In genomic region chr15:75647370-75648155, GRCh38 we compare ENCODE assay signal across 1 cellular context.
TF ChIP-seq lines count a peak whose summit lies in the region.

A gene with protein sequence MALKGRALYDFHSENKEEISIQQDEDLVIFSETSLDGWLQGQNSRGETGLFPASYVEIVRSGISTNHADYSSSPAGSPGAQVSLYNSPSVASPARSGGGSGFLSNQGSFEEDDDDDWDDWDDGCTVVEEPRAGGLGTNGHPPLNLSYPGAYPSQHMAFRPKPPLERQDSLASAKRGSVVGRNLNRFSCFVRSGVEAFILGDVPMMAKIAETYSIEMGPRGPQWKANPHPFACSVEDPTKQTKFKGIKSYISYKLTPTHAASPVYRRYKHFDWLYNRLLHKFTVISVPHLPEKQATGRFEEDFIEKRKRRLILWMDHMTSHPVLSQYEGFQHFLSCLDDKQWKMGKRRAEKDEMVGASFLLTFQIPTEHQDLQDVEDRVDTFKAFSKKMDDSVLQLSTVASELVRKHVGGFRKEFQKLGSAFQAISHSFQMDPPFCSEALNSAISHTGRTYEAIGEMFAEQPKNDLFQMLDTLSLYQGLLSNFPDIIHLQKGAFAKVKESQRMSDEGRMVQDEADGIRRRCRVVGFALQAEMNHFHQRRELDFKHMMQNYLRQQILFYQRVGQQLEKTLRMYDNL (plus strand): TSS chr15:75647912. CDS start chr15:75649103, 1,191 bp downstream.

TF ChIP-seq in HepG2, 621 proteins besides CTCF, POLR2A, EP300 and RAD21 (continued from another document):
- TF ChIP-seq NFKB2 (CRISPR knock-in tag; IDR thresholded peaks at IDR 0.05; ENCODE audit: borderline replicate concordance): no peak; the same call in 1 of the 2 replicates
- TF ChIP-seq ZNF746 (CRISPR knock-in tag; IDR thresholded peaks at IDR 0.05): peak; percentile 81
- TF ChIP-seq POGZ (CRISPR knock-in tag; IDR thresholded peaks at IDR 0.05): no peak
- no peak for TF ChIP-seq ZKSCAN8 (CRISPR knock-in tag; IDR thresholded peaks at IDR 0.05; ENCODE audit: borderline replicate concordance)
- TF ChIP-seq REPIN1 (CRISPR knock-in tag; IDR thresholded peaks at IDR 0.05; ENCODE audit: borderline replicate concordance, low read depth): peak; percentile 88
- TF ChIP-seq ZBED4 (CRISPR knock-in tag; IDR thresholded peaks at IDR 0.05; ENCODE audit: borderline replicate concordance): no peak
- TF ChIP-seq ZBTB46 (CRISPR knock-in tag; IDR thresholded peaks at IDR 0.05; ENCODE audit: borderline replicate concordance): no peak
- TF ChIP-seq, protein P1, sequence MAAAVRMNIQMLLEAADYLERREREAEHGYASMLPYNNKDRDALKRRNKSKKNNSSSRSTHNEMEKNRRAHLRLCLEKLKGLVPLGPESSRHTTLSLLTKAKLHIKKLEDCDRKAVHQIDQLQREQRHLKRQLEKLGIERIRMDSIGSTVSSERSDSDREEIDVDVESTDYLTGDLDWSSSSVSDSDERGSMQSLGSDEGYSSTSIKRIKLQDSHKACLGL (CRISPR knock-in tag; IDR thresholded peaks at IDR 0.05): peak; percentile 16; the same call in 1 of the 2 replicates
- TF ChIP-seq TMF1 (CRISPR knock-in tag; IDR thresholded peaks at IDR 0.05; ENCODE audit: low read depth): peak; percentile 66
- no peak for TF ChIP-seq GTF2F1 (IDR thresholded peaks at IDR 0.05; ENCODE audit: low read length)
- TF ChIP-seq, protein P2, sequence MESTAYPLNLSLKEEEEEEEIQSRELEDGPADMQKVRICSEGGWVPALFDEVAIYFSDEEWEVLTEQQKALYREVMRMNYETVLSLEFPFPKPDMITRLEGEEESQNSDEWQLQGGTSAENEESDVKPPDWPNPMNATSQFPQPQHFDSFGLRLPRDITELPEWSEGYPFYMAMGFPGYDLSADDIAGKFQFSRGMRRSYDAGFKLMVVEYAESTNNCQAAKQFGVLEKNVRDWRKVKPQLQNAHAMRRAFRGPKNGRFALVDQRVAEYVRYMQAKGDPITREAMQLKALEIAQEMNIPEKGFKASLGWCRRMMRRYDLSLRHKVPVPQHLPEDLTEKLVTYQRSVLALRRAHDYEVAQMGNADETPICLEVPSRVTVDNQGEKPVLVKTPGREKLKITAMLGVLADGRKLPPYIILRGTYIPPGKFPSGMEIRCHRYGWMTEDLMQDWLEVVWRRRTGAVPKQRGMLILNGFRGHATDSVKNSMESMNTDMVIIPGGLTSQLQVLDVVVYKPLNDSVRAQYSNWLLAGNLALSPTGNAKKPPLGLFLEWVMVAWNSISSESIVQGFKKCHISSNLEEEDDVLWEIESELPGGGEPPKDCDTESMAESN (CRISPR knock-in tag; conservative IDR thresholded peaks at IDR 0.05): 0 out of 2 replicates have a peak, but pooled peaks have one; percentile 6
- TF ChIP-seq PREB (CRISPR knock-in tag; IDR thresholded peaks at IDR 0.05): no peak
- no peak for TF ChIP-seq RNF2 (conservative IDR thresholded peaks at IDR 0.05; ENCODE audit: low read depth)
- TF ChIP-seq PCBP2 (optimal IDR thresholded peaks at IDR 0.05; ENCODE audit: low read depth, low read length, poor library complexity, severe bottlenecking): no peak
- TF ChIP-seq ZNF639 (CRISPR knock-in tag; conservative IDR thresholded peaks at IDR 0.05): 0 out of 2 replicates have a peak, but pooled peaks have one; percentile 23
- TF ChIP-seq NR1H2 (CRISPR knock-in tag; IDR thresholded peaks at IDR 0.05; ENCODE audit: borderline replicate concordance, low read depth): no peak
- no peak for TF ChIP-seq ZNF264 (CRISPR knock-in tag; IDR thresholded peaks at IDR 0.05)
- TF ChIP-seq NONO (IDR thresholded peaks at IDR 0.05): no peak
- TF ChIP-seq NONO (CRISPR knock-in tag; conservative IDR thresholded peaks at IDR 0.05): peak; percentile 73
- no peak for TF ChIP-seq ZNF3 (CRISPR knock-in tag; IDR thresholded peaks at IDR 0.05)
- TF ChIP-seq, protein P3, sequence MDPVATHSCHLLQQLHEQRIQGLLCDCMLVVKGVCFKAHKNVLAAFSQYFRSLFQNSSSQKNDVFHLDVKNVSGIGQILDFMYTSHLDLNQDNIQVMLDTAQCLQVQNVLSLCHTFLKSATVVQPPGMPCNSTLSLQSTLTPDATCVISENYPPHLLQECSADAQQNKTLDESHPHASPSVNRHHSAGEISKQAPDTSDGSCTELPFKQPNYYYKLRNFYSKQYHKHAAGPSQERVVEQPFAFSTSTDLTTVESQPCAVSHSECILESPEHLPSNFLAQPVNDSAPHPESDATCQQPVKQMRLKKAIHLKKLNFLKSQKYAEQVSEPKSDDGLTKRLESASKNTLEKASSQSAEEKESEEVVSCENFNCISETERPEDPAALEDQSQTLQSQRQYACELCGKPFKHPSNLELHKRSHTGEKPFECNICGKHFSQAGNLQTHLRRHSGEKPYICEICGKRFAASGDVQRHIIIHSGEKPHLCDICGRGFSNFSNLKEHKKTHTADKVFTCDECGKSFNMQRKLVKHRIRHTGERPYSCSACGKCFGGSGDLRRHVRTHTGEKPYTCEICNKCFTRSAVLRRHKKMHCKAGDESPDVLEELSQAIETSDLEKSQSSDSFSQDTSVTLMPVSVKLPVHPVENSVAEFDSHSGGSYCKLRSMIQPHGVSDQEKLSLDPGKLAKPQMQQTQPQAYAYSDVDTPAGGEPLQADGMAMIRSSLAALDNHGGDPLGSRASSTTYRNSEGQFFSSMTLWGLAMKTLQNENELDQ (CRISPR knock-in tag; IDR thresholded peaks at IDR 0.05; ENCODE audit: borderline replicate concordance): no peak
- TF ChIP-seq, protein P4, sequence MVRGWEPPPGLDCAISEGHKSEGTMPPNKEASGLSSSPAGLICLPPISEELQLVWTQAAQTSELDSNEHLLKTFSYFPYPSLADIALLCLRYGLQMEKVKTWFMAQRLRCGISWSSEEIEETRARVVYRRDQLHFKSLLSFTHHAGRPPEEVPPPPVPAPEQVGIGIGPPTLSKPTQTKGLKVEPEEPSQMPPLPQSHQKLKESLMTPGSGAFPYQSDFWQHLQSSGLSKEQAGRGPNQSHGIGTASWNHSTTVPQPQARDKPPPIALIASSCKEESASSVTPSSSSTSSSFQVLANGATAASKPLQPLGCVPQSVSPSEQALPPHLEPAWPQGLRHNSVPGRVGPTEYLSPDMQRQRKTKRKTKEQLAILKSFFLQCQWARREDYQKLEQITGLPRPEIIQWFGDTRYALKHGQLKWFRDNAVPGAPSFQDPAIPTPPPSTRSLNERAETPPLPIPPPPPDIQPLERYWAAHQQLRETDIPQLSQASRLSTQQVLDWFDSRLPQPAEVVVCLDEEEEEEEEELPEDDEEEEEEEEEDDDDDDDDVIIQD (CRISPR knock-in tag; IDR thresholded peaks at IDR 0.05; ENCODE audit: low read depth): no peak
- TF ChIP-seq SNRNP70 (IDR thresholded peaks at IDR 0.05; ENCODE audit: low read depth, low read length): no peak
- TF ChIP-seq, protein P5, sequence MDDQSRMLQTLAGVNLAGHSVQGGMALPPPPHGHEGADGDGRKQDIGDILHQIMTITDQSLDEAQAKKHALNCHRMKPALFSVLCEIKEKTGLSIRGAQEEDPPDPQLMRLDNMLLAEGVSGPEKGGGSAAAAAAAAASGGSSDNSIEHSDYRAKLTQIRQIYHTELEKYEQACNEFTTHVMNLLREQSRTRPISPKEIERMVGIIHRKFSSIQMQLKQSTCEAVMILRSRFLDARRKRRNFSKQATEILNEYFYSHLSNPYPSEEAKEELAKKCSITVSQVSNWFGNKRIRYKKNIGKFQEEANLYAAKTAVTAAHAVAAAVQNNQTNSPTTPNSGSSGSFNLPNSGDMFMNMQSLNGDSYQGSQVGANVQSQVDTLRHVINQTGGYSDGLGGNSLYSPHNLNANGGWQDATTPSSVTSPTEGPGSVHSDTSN (CRISPR knock-in tag; IDR thresholded peaks at IDR 0.05; ENCODE audit: borderline replicate concordance): no peak
- TF ChIP-seq ZNF44 (CRISPR knock-in tag; IDR thresholded peaks at IDR 0.05): no peak
- no peak for TF ChIP-seq GATAD2A (CRISPR knock-in tag; IDR thresholded peaks at IDR 0.05)
- TF ChIP-seq PLRG1 (conservative IDR thresholded peaks at IDR 0.05): no peak
